ENCODE assay signal across 22 cellular contexts in genomic region chr22:27641049-27641790, GRCh38.
DNase-seq lines count a peak whose midpoint lies in the region; ATAC-seq and TF ChIP-seq lines count a peak whose summit lies in the region.
"Had no signal": no experiment of that assay in that cellular context is flagged by ENCODE, and none has a peak within 500 bp of the region (broad histone marks: within the 10 kb centered on the region; RNA-seq: fewer than 3 reads in every experiment).

No MANE protein-coding gene starts in this region.

- H3K4me3 ChIP-seq in right atrium auricular region (no peak overlapping the region), heart left ventricle (no peak overlapping the region), esophagus squamous epithelium (no peak overlapping the region)
- H3K4me3 ChIP-seq: coronary artery, esophagus muscularis mucosa, GM12878, sigmoid colon had no signal

- H3K9me3 ChIP-seq in right atrium auricular region: no peaks in the 10 kb centered on the region
- no peaks in the 10 kb centered on the region for H3K9me3 ChIP-seq in heart left ventricle
- H3K9me3 ChIP-seq in esophagus squamous epithelium: no peaks in the 10 kb centered on the region
- H3K9me3 ChIP-seq: esophagus muscularis mucosa, sigmoid colon had no signal

- H3K27me3 ChIP-seq in right atrium auricular region (no peaks in the 10 kb centered on the region), heart left ventricle (no peaks in the 10 kb centered on the region), esophagus squamous epithelium (no peaks in the 10 kb centered on the region)
- H3K27me3 ChIP-seq: esophagus muscularis mucosa, sigmoid colon had no signal

- peaks cover 10% of the 10 kb centered on the region for H3K27me3 Mint-ChIP-seq in neural crest cell (ENCODE audit: low read depth)

- H3K36me3 ChIP-seq in right atrium auricular region (no peaks in the 10 kb centered on the region), heart left ventricle (no peaks in the 10 kb centered on the region), esophagus squamous epithelium (no peaks in the 10 kb centered on the region)
- H3K36me3 ChIP-seq: esophagus muscularis mucosa, sigmoid colon had no signal

- no peak for ATAC-seq in heart left ventricle
- ATAC-seq: activated T-cell treated with anti-CD3 and anti-CD28 coated beads, Interleukin-2, amount 50 U/mL, for 4 hours; GM12878; natural killer cell had no signal

- TF ChIP-seq CTCF in right atrium auricular region (IDR thresholded peaks at IDR 0.05): no peak
- TF ChIP-seq CTCF in heart left ventricle (IDR thresholded peaks at IDR 0.05): no peak
- no peak for TF ChIP-seq CTCF in esophagus squamous epithelium (IDR thresholded peaks at IDR 0.05)
- TF ChIP-seq CTCF in neural crest cell (conservative IDR thresholded peaks at IDR 0.05): no peak

- H3K4me1 ChIP-seq in right atrium auricular region: peaks cover 0 to 38% of the 10 kb centered on the region in 2 donors
- H3K4me1 ChIP-seq in heart left ventricle: peaks cover 0 to 37% (median 10%) of the 10 kb centered on the region in 12 donors
- peaks cover 0 to 28% (median 4%) of the 10 kb centered on the region in 3 donors for H3K4me1 ChIP-seq in esophagus squamous epithelium

- DNase-seq in right atrium auricular region (ENCODE audit: low spot score) (no peak), heart left ventricle (no peak), esophagus squamous epithelium (lab: John Stamatoyannopoulos, UW) (no peak), neural crest cell (ENCODE audit: low read depth, low spot score) (no peak), NCI-H2227 (lab: John Stamatoyannopoulos, UW; ENCODE audit: unreplicated experiment) (no peak), cerebellar nuclear complex (lab: John Stamatoyannopoulos, UW) (no peak), SW 1271 (lab: John Stamatoyannopoulos, UW) (no peak)
- no peak for DNase-seq in stimulated activated CD8-positive, alpha-beta memory T cell treated with anti-CD3 and anti-CD28 coated beads, Interleukin-4, amount 100 ng/mL, for 48 hours
- DNase-seq: ACHN; activated CD4-positive, alpha-beta T cell treated with anti-CD3 and anti-CD28 coated beads, Interleukin-2, amount 50 U/mL, for 1 hour; activated T-cell treated with anti-CD3 and anti-CD28 coated beads, Interleukin-2, amount 50 U/mL, for 4 hours; CD8-positive, alpha-beta memory T cell; EL; natural killer cell; NCI-H1436; NCI-H446; sigmoid colon; stimulated activated CD4-positive, alpha-beta T cell treated with anti-CD3 and anti-CD28 coated beads, Interleukin-4, amount 100 ng/mL, for 4 hours; trophoblast cell had no signal

- H3K27ac Mint-ChIP-seq in neural crest cell (ENCODE audit: unreplicated experiment): peak overlapping the region; percentile 69
- H3K27ac Mint-ChIP-seq: CD8-positive, alpha-beta memory T cell; natural killer cell had no signal

- no peaks in the 10 kb centered on the region for H3K36me3 Mint-ChIP-seq in neural crest cell (ENCODE audit: low read depth)
- H3K36me3 Mint-ChIP-seq: CD8-positive, alpha-beta memory T cell; natural killer cell had no signal

- H3K9me3 Mint-ChIP-seq in neural crest cell: no peaks in the 10 kb centered on the region
- H3K9me3 Mint-ChIP-seq: activated T-cell treated with anti-CD3 and anti-CD28 coated beads, Interleukin-2, amount 50 U/mL, for 4 hours; CD8-positive, alpha-beta memory T cell; natural killer cell had no signal

- peak overlapping the region; percentile 39 for H3K4me3 Mint-ChIP-seq in neural crest cell
- H3K4me3 Mint-ChIP-seq: activated T-cell treated with anti-CD3 and anti-CD28 coated beads, Interleukin-2, amount 50 U/mL, for 4 hours; CD8-positive, alpha-beta memory T cell; natural killer cell had no signal

- H3K27ac ChIP-seq in right atrium auricular region: peak overlapping the region; percentile 87 to 89
- peak overlapping the region in 3 of 12 donors; percentile 4 to 42 (median 11) for H3K27ac ChIP-seq in heart left ventricle
- H3K27ac ChIP-seq in esophagus squamous epithelium: peak overlapping the region in 3 of 4 donors; percentile 8 to 67 (median 55)

- intact Hi-C loops in heart left ventricle (cut with DNase I) (loop anchor here in 1 of 10 donors (5.0 kb wide), 1 partner anchor 161 kb away; the partner anchor contains the start of gene MN1), esophagus squamous epithelium (cut with DNase I) (no loop called here)

- H3K4me1 Mint-ChIP-seq in neural crest cell: peaks cover 69% of the 10 kb centered on the region
- H3K4me1 Mint-ChIP-seq: CD8-positive, alpha-beta memory T cell; natural killer cell had no signal

- 53 to 68% (median 63%) methylated on average over 8 of the region's 8 CpGs for WGBS in heart left ventricle, 4 donors
- 50 to 51% methylated on average over 6 to 8 of the region's 8 CpGs for WGBS in esophagus squamous epithelium, 2 donors

- TF ChIP-seq POLR2A in heart left ventricle (IDR thresholded peaks at IDR 0.05): no peak
- no peak for TF ChIP-seq POLR2A in esophagus squamous epithelium (IDR thresholded peaks at IDR 0.05)
